Comparison of ENCODE assay signal across 8 cellular contexts in the genomic region with DNA sequence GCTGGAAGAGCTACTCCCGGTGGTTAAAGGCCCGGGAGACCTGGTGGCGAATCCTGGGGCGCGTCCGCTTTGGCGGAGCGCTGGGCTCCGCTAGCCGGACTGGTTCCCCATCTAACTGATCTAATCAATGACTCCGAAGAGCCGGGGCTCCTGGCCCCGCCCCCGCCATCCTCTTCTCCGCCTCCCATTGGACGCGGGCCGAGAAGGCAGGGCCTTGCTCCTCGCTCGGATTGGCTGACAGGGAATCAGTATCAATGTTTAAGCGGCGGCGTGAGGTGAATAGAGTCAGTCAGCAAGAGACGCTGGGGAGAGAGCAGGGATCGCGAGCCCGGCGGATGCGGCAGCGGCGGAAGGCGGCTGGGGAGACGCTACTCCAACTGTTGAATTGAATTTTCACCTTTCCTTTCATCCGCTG. TPM values are rescaled to one million over a fixed set of nuclear protein-coding genes. Genes with fewer than 3 reads are reported as not detected.
DNase-seq lines count a peak whose midpoint lies in the region; FAIRE-seq and TF ChIP-seq lines count a peak whose summit lies in the region.

No MANE protein-coding gene starts in this region.

- H3K27me3 Mint-ChIP-seq in astrocyte (ENCODE audit: low read depth, unreplicated experiment) = peaks cover 35% of the 10 kb centered on the region

- no peak overlapping the region for H2BK12ac ChIP-seq in trophoblast cell (ENCODE audit: low read length)

- H4K20me1 ChIP-seq in astrocyte (ENCODE audit: insufficient read depth, low read length) = no peaks in the 10 kb centered on the region

- no peak overlapping the region for H3K27ac Mint-ChIP-seq in astrocyte (ENCODE audit: unreplicated experiment)

- peaks cover 28% of the 10 kb centered on the region for H3K27me3 ChIP-seq in astrocyte (ENCODE audit: insufficient read depth, low read length)
- peaks cover 4 to 6% of the 10 kb centered on the region in 2 donors for H3K27me3 ChIP-seq in right atrium auricular region
- peaks cover 11% of the 10 kb centered on the region for H3K27me3 ChIP-seq in trophoblast cell (ENCODE audit: insufficient read depth, low read length)

- H3K79me2 ChIP-seq in astrocyte (ENCODE audit: insufficient read depth, low read length) (no peaks in the 10 kb centered on the region), trophoblast cell (ENCODE audit: control insufficient read depth, insufficient read depth, low read length, poor library complexity) (no peaks in the 10 kb centered on the region)

- H3K4me3 Mint-ChIP-seq in astrocyte (ENCODE audit: unreplicated experiment) = peak overlapping the region; percentile 93

- no peak overlapping the region for H3K14ac ChIP-seq in trophoblast cell (ENCODE audit: low read length)

- no peak overlapping the region for H2BK5ac ChIP-seq in trophoblast cell (ENCODE audit: low read depth, low read length, poor library complexity)

- H3K18ac ChIP-seq in trophoblast cell (ENCODE audit: low read length) = no peak overlapping the region

- H3K4me1 ChIP-seq in astrocyte (ENCODE audit: insufficient read depth, low read length) (peaks cover 20% of the 10 kb centered on the region), right atrium auricular region (peaks cover 0 to 21% of the 10 kb centered on the region in 2 donors), trophoblast cell (ENCODE audit: control insufficient read depth in 1 of 2, insufficient read depth in 2 of 2, low read length in 2 of 2) (peaks cover 13 to 18% of the 10 kb centered on the region in 2 experiments)

- H3K4me2 ChIP-seq in astrocyte (ENCODE audit: low read length) (peak overlapping the region; percentile 94), trophoblast cell (ENCODE audit: low read length) (peak overlapping the region; percentile 99)

- H2BK120ac ChIP-seq in trophoblast cell (ENCODE audit: insufficient read depth, low read length, poor library complexity) = no peak overlapping the region

- no peak overlapping the region for H4K8ac ChIP-seq in trophoblast cell (ENCODE audit: low read depth, low read length)

- H3K79me1 ChIP-seq in trophoblast cell (ENCODE audit: low read length) = no peaks in the 10 kb centered on the region

- TF ChIP-seq POLR2A in GM12892 (IDR thresholded peaks at IDR 0.05; ENCODE audit: low read depth, low read length) = no peak

- WGBS in trophoblast cell (ENCODE audit: extremely low coverage, insufficient coverage, insufficient read length) = no CpG with 5 or more reads among the region's 34 CpGs

- peak; percentile 47 for DNase-seq in stimulated activated CD4-positive, alpha-beta T cell treated with anti-CD3 and anti-CD28 coated beads, Interleukin-15, amount 100 ng/mL, for 24 hours
- no peak for DNase-seq in stimulated activated CD4-positive, alpha-beta T cell treated with anti-CD3 and anti-CD28 coated beads, Interleukin-12 subunit alpha, Interleukin-12 subunit beta, amount 100 ng/mL, for 4 hours
- DNase-seq in NCI-H510A (lab: John Stamatoyannopoulos, UW) (peak; percentile 72), astrocyte (ENCODE audit: low read depth) (peak; percentile 87), right atrium auricular region (ENCODE audit: low spot score) (peak; percentile 93), trophoblast cell (peak in 1 of 2 donors; percentile 15), GF-D8 (lab: John Stamatoyannopoulos, UW) (no peak), GM12892 (ENCODE audit: insufficient read length) (no peak)

- no peak overlapping the region for H3K4ac ChIP-seq in trophoblast cell (ENCODE audit: low read depth, low read length)

- peak overlapping the region; percentile 73 for H3K4me3 ChIP-seq in astrocyte (ENCODE audit: insufficient read depth, low read depth, low read length)
- peak overlapping the region; percentile 51 to 54 for H3K4me3 ChIP-seq in right atrium auricular region
- H3K4me3 ChIP-seq in trophoblast cell (ENCODE audit: low read depth, low read length) = peak overlapping the region; percentile 6

- H2AFZ ChIP-seq in astrocyte (ENCODE audit: low read depth, low read length) = peak overlapping the region; percentile 96
- H2AFZ ChIP-seq in trophoblast cell (ENCODE audit: insufficient read depth, low read length, poor library complexity) = peak overlapping the region; percentile 67

- no peak overlapping the region for H4K12ac ChIP-seq in trophoblast cell (ENCODE audit: low read depth, low read length)

- peaks cover 17% of the 10 kb centered on the region for H3K9me3 Mint-ChIP-seq in astrocyte (ENCODE audit: unreplicated experiment)

- H3K36me3 ChIP-seq in astrocyte (ENCODE audit: insufficient read depth, low read length) (no peaks in the 10 kb centered on the region), right atrium auricular region (no peaks in the 10 kb centered on the region), trophoblast cell (ENCODE audit: control insufficient read depth in 1 of 2, insufficient read depth in 2 of 2, low read length in 2 of 2) (no peaks in the 10 kb centered on the region)

- H3K23ac ChIP-seq in trophoblast cell (ENCODE audit: low read length) = no peak overlapping the region

- no peak overlapping the region for H4K91ac ChIP-seq in trophoblast cell (ENCODE audit: low read depth, low read length)

- H3K9me3 ChIP-seq in astrocyte (ENCODE audit: insufficient read depth, low read depth, low read length) (peaks cover 9% of the 10 kb centered on the region), right atrium auricular region (no peaks in the 10 kb centered on the region), trophoblast cell (ENCODE audit: insufficient read depth, low read depth, low read length) (peaks cover 20% of the 10 kb centered on the region)

- no peak overlapping the region for H2AK5ac ChIP-seq in trophoblast cell (ENCODE audit: low read length)

- FAIRE-seq in astrocyte (lab: Jason Lieb, UNC) (no peak), GM12892 (lab: Jason Lieb, UNC) (no peak)

- H3K4me1 Mint-ChIP-seq in astrocyte (ENCODE audit: low read depth, unreplicated experiment) = no peaks in the 10 kb centered on the region

- H3K27ac ChIP-seq in astrocyte (ENCODE audit: low read depth, low read length) (no peak overlapping the region), right atrium auricular region (no peak overlapping the region), trophoblast cell (ENCODE audit: low read depth, low read length) (no peak overlapping the region)

- no peaks in the 10 kb centered on the region for H3K36me3 Mint-ChIP-seq in astrocyte (ENCODE audit: low read depth, unreplicated experiment)

- TF ChIP-seq CTCF in astrocyte (IDR thresholded peaks at IDR 0.05; ENCODE audit: insufficient read depth, low read depth, low read length) (no peak), right atrium auricular region (IDR thresholded peaks at IDR 0.05) (no peak)

- peak overlapping the region; percentile 69 for H3K9ac ChIP-seq in astrocyte (ENCODE audit: low read length)
- H3K9ac ChIP-seq in trophoblast cell (ENCODE audit: low read length) = no peak overlapping the region

RNA-seq across cellular contexts. Expression of a gene that starts 1.7 kb away (rescaled TPM):
- total RNA-seq in astrocyte = 0.70 and 2.1 TPM in 2 replicates
- total RNA-seq in right atrium auricular region = 1 to 10 TPM; 3.6 to 7.4 TPM
- 0.93 TPM in 2 replicates for polyA plus RNA-seq in trophoblast cell (2013)
- not detected for polyA plus RNA-seq in GM12892 (2012; ENCODE audit: missing spikeins)

Comparison
In these comparisons a context has a peak if more than half of its experiments do, and no peak if none do; other contexts are left out.
1. DNase-seq: peak in stimulated activated CD4-positive, alpha-beta T cell treated with anti-CD3 and anti-CD28 coated beads, Interleukin-15, amount 100 ng/mL, for 24 hours (single experiment), NCI-H510A (single experiment), astrocyte (single experiment) and right atrium auricular region (single experiment); none in stimulated activated CD4-positive, alpha-beta T cell treated with anti-CD3 and anti-CD28 coated beads, Interleukin-12 subunit alpha, Interleukin-12 subunit beta, amount 100 ng/mL, for 4 hours (single experiment), GF-D8 (single experiment) and GM12892 (single experiment).
2. H3K4me3 ChIP-seq: peak in every context shown above with its lines; median percentile 73 in astrocyte; 52 in right atrium auricular region; 6 in trophoblast cell.